Comparison of ENCODE assay signal across 23 cellular contexts in genomic region chr3:36790765-36791164, GRCh38. TPM values are rescaled to one million over a fixed set of nuclear protein-coding genes. Genes with fewer than 3 reads are reported as not detected.
A peak's percentile ranks its signal among the peaks of the same experiment; 100 is the strongest.
DNase-seq lines count a peak whose midpoint lies in the region; FAIRE-seq and TF ChIP-seq lines count a peak whose summit lies in the region.
"Had no signal": no experiment of that assay in that cellular context is flagged by ENCODE, and none has a peak within 500 bp of the region (broad histone marks: within the 10 kb centered on the region; RNA-seq: fewer than 3 reads in every experiment).

No MANE protein-coding gene starts in this region.

- peak; percentile 58 for FAIRE-seq in bronchial epithelial cell (lab: Jason Lieb, UNC)
- FAIRE-seq: A204.1, G401.6, GM12891, GM19239 had no signal

- WGBS in esophagus muscularis mucosa = 69% methylated on average over 5 of the region's 6 CpGs

- H4K20me1 ChIP-seq in osteoblast (ENCODE audit: insufficient read depth, low read length) = no peaks in the 10 kb centered on the region
- H4K20me1 ChIP-seq: BLaER1 had no signal

- TF ChIP-seq POLR2A in esophagus muscularis mucosa (IDR thresholded peaks at IDR 0.05; ENCODE audit: low read depth) = no peak

- H3K27me3 ChIP-seq in adipocyte (replicated peaks; ENCODE audit: control insufficient read depth, insufficient read depth, low read length) = no peaks in the 10 kb centered on the region
- peaks cover 2% of the 10 kb centered on the region for H3K27me3 ChIP-seq in bronchial epithelial cell (ENCODE audit: control insufficient read depth, insufficient read depth, low read length)
- no peaks in the 10 kb centered on the region for H3K27me3 ChIP-seq in esophagus muscularis mucosa
- no peaks in the 10 kb centered on the region for H3K27me3 ChIP-seq in osteoblast (ENCODE audit: insufficient read depth, low read length)
- H3K27me3 ChIP-seq: BE2C, BLaER1 had no signal

- H3K9ac ChIP-seq in adipocyte (ENCODE audit: low read length) = no peak overlapping the region
- H3K9ac ChIP-seq: BLaER1 had no signal

- intact Hi-C loops in esophagus muscularis mucosa (cut with DNase I) = no loop called here

- no peak for TF ChIP-seq CTCF in bronchial epithelial cell (IDR thresholded peaks at IDR 0.05; ENCODE audit: insufficient read depth, low read length, severe bottlenecking)
- no peak for TF ChIP-seq CTCF in esophagus muscularis mucosa (IDR thresholded peaks at IDR 0.05)
- TF ChIP-seq CTCF in retinal pigment epithelial cell (conservative IDR thresholded peaks at IDR 0.05; ENCODE audit: low read depth, low read length) = no peak
- TF ChIP-seq CTCF in osteoblast (IDR thresholded peaks at IDR 0.05; ENCODE audit: extremely low read depth, low read depth, low read length) = no peak

- DNase-seq in adipocyte (ENCODE audit: low read depth) (no peak), bronchial epithelial cell (ENCODE audit: low read depth) (no peak), esophagus muscularis mucosa (ENCODE audit: extremely low spot score) (peak; percentile 62), retinal pigment epithelial cell (ENCODE audit: low read depth) (peak; percentile 2), DMS114 treated with DMSO at 0.1 percent for 48 hours (lab: John Stamatoyannopoulos, UW; ENCODE audit: unreplicated experiment) (no peak), osteoblast (ENCODE audit: insufficient read length, low spot score, missing footprints) (no peak), substantia nigra (lab: John Stamatoyannopoulos, UW) (no peak)
- DNase-seq: 8988T; ACHN; BE2C; C1 segment of cervical spinal cord; CD4-positive, alpha-beta memory T cell; CD4-positive, CD25-positive, alpha-beta regulatory T cell; CD8-positive, alpha-beta memory T cell; COR-L47; DMS 273 treated with DMSO at 0.1 percent for 48 hours; DMS79 treated with DMSO at 0.1 percent for 48 hours; GF-D8 had no signal

- H3K79me2 ChIP-seq in osteoblast (ENCODE audit: insufficient read depth, low read length) = no peaks in the 10 kb centered on the region

- H3K36me3 ChIP-seq in adipocyte (ENCODE audit: control insufficient read depth, insufficient read depth, low read length, severe bottlenecking) (no peaks in the 10 kb centered on the region), bronchial epithelial cell (ENCODE audit: control insufficient read depth, insufficient read depth, low read length) (no peaks in the 10 kb centered on the region), esophagus muscularis mucosa (no peaks in the 10 kb centered on the region), osteoblast (ENCODE audit: insufficient read depth, low read length) (no peaks in the 10 kb centered on the region)
- H3K36me3 ChIP-seq: BE2C, BLaER1 had no signal

- no peak for TF ChIP-seq EP300 in esophagus muscularis mucosa (IDR thresholded peaks at IDR 0.05)

- H3K27ac ChIP-seq in esophagus muscularis mucosa (replicated peaks in 1 of 4) = no peak overlapping the region
- no peak overlapping the region for H3K27ac ChIP-seq in osteoblast (ENCODE audit: low read depth, low read length)
- no peak overlapping the region for H3K27ac ChIP-seq in substantia nigra (ENCODE audit: low read depth, low read length, poor library complexity, severe bottlenecking)
- H3K27ac ChIP-seq: BLaER1 had no signal

- H3K4me3 ChIP-seq in adipocyte (ENCODE audit: low read length) = peak overlapping the region; percentile 35
- no peak overlapping the region for H3K4me3 ChIP-seq in bronchial epithelial cell (ENCODE audit: low read depth, low read length)
- H3K4me3 ChIP-seq in esophagus muscularis mucosa = no peak overlapping the region
- no peak overlapping the region for H3K4me3 ChIP-seq in retinal pigment epithelial cell (ENCODE audit: low read length)
- H3K4me3 ChIP-seq in osteoblast (ENCODE audit: insufficient read depth, low read length) = no peak overlapping the region
- H3K4me3 ChIP-seq: BLaER1 had no signal

- H3K4me2 ChIP-seq in osteoblast (ENCODE audit: insufficient read depth, low read length) = no peak overlapping the region
- H3K4me2 ChIP-seq: BLaER1 had no signal

- H2AFZ ChIP-seq in osteoblast (ENCODE audit: low read length) = no peak overlapping the region

- peaks cover 20% of the 10 kb centered on the region for H3K4me1 ChIP-seq in adipocyte (ENCODE audit: control insufficient read depth, insufficient read depth, low read length)
- no peaks in the 10 kb centered on the region for H3K4me1 ChIP-seq in esophagus muscularis mucosa
- H3K4me1 ChIP-seq in osteoblast (ENCODE audit: insufficient read depth, low read length) = no peaks in the 10 kb centered on the region
- H3K4me1 ChIP-seq: BE2C, BLaER1 had no signal

- H3K9me3 ChIP-seq in adipocyte (ENCODE audit: control insufficient read depth, low read length) = no peaks in the 10 kb centered on the region
- no peaks in the 10 kb centered on the region for H3K9me3 ChIP-seq in esophagus muscularis mucosa
- H3K9me3 ChIP-seq in osteoblast (ENCODE audit: low read depth, low read length) = no peaks in the 10 kb centered on the region
- H3K9me3 ChIP-seq: BE2C, BLaER1 had no signal

RNA-seq across cellular contexts. Expression of gene DCLK3, which starts 26.4 kb away (rescaled TPM):
- total RNA-seq in bronchial epithelial cell = not detected in 2 replicates
- total RNA-seq in esophagus muscularis mucosa = under 1 TPM; under 0.01 to 0.33 (median 0.21) TPM
- under 0.01 TPM in 2 replicates for total RNA-seq in osteoblast
- total RNA-seq: CD4-positive, alpha-beta memory T cell; CD4-positive, CD25-positive, alpha-beta regulatory T cell; CD8-positive, alpha-beta memory T cell had no signal

Comparison
In these comparisons a context has a peak if more than half of its experiments do, and no peak if none do; other contexts are left out.
1. DNase-seq: peak in esophagus muscularis mucosa (single experiment) and retinal pigment epithelial cell (single experiment); none in adipocyte (single experiment), bronchial epithelial cell (single experiment), DMS114 treated with DMSO at 0.1 percent for 48 hours (single experiment), osteoblast (single experiment) and substantia nigra (0 of 49).